Comparison of ENCODE assay signal across 1 cellular context in genomic region chr11:97684486-97685439, GRCh38.
TF ChIP-seq lines count a peak whose summit lies in the region.

No MANE protein-coding gene starts in this region.

TF ChIP-seq in H1, 55 proteins besides CTCF, POLR2A, EP300 and RAD21:
- TF ChIP-seq HDAC6 (IDR thresholded peaks at IDR 0.05; ENCODE audit: low read depth, low read length) (no peak), RXRA (IDR thresholded peaks at IDR 0.05; ENCODE audit: insufficient read depth, low read depth, low read length) (no peak), TEAD4 (IDR thresholded peaks at IDR 0.05; ENCODE audit: low read depth, low read length) (no peak), JUN (IDR thresholded peaks at IDR 0.05; ENCODE audit: low read depth, low read length) (no peak), ASH2L (IDR thresholded peaks at IDR 0.05; ENCODE audit: low read length) (no peak), MAFK (IDR thresholded peaks at IDR 0.05; ENCODE audit: low read depth, low read length) (no peak), RNF2 (IDR thresholded peaks at IDR 0.05; ENCODE audit: borderline replicate concordance, low read depth, low read length, missing control alignments, poor library complexity, severe bottlenecking) (no peak), YY1 (IDR thresholded peaks at IDR 0.05; ENCODE audit: low read depth, low read length) (no peak)
